Comparison of ENCODE assay signal across 8 cellular contexts in genomic region chr20:2839732-2840137, GRCh38. TPM values are rescaled to one million over a fixed set of nuclear protein-coding genes. Genes with fewer than 3 reads are reported as not detected.
DNase-seq lines count a peak whose midpoint lies in the region; ATAC-seq, FAIRE-seq and TF ChIP-seq lines count a peak whose summit lies in the region.

No MANE protein-coding gene starts in this region.

- no peaks in the 10 kb centered on the region for H3K27me3 Mint-ChIP-seq in activated T-cell treated with anti-CD3 and anti-CD28 coated beads, Interleukin-2, amount 50 U/mL, for 24 hours
- no peaks in the 10 kb centered on the region for H3K27me3 Mint-ChIP-seq in astrocyte (ENCODE audit: low read depth, unreplicated experiment)

- H3K4me1 Mint-ChIP-seq in activated T-cell treated with anti-CD3 and anti-CD28 coated beads, Interleukin-2, amount 50 U/mL, for 24 hours (ENCODE audit: low read depth): peaks cover 34% of the 10 kb centered on the region
- peaks cover 3% of the 10 kb centered on the region for H3K4me1 Mint-ChIP-seq in astrocyte (ENCODE audit: low read depth, unreplicated experiment)

- no peak for TF ChIP-seq POLR2A in thyroid gland (IDR thresholded peaks at IDR 0.05)

- no peak for TF ChIP-seq CTCF in astrocyte (IDR thresholded peaks at IDR 0.05; ENCODE audit: insufficient read depth, low read depth, low read length)
- TF ChIP-seq CTCF in lower lobe of right lung (IDR thresholded peaks at IDR 0.05): no peak
- TF ChIP-seq CTCF in thyroid gland (IDR thresholded peaks at IDR 0.05): no peak
- no peak for TF ChIP-seq CTCF in GM13977 (IDR thresholded peaks at IDR 0.05; ENCODE audit: extremely low read depth, insufficient read depth, missing control alignments)

- peaks cover 54% of the 10 kb centered on the region for H3K36me3 Mint-ChIP-seq in activated T-cell treated with anti-CD3 and anti-CD28 coated beads, Interleukin-2, amount 50 U/mL, for 24 hours (ENCODE audit: low read depth)
- H3K36me3 Mint-ChIP-seq in astrocyte (ENCODE audit: low read depth, unreplicated experiment): peaks cover 30% of the 10 kb centered on the region

- peak overlapping the region; percentile 100 for H2AFZ ChIP-seq in astrocyte (ENCODE audit: low read depth, low read length)

- no peak overlapping the region for H3K9ac ChIP-seq in astrocyte (ENCODE audit: low read length)

- peak overlapping the region; percentile 85 for H3K4me2 ChIP-seq in astrocyte (ENCODE audit: low read length)

- peaks cover 15% of the 10 kb centered on the region for H3K79me2 ChIP-seq in astrocyte (ENCODE audit: insufficient read depth, low read length)

- peak overlapping the region; percentile 91 for H3K27ac Mint-ChIP-seq in activated T-cell treated with anti-CD3 and anti-CD28 coated beads, Interleukin-2, amount 50 U/mL, for 24 hours
- H3K27ac Mint-ChIP-seq in astrocyte (ENCODE audit: unreplicated experiment): peak overlapping the region; percentile 21

- peaks cover 2% of the 10 kb centered on the region for H3K36me3 ChIP-seq in astrocyte (ENCODE audit: insufficient read depth, low read length)
- peaks cover 16% of the 10 kb centered on the region for H3K36me3 ChIP-seq in lower lobe of right lung
- H3K36me3 ChIP-seq in thyroid gland: peaks cover 0 to 8% of the 10 kb centered on the region in 2 donors

- intact Hi-C loops in lower lobe of right lung (cut with DNase I) (no loop called here), thyroid gland (cut with DNase I) (loop anchor here (5.0 to 10.0 kb wide), 2 partner anchors 85 to 147 kb away; partner anchors contain the start of gene EBF4)

- H3K4me1 ChIP-seq in astrocyte (ENCODE audit: insufficient read depth, low read length) (peaks cover 9% of the 10 kb centered on the region), lower lobe of right lung (peaks cover 20% of the 10 kb centered on the region), thyroid gland (peaks cover 17 to 25% of the 10 kb centered on the region in 2 donors)

- peaks cover 3% of the 10 kb centered on the region for H3K9me3 Mint-ChIP-seq in activated T-cell treated with anti-CD3 and anti-CD28 coated beads, Interleukin-2, amount 50 U/mL, for 24 hours
- H3K9me3 Mint-ChIP-seq in astrocyte (ENCODE audit: unreplicated experiment): no peaks in the 10 kb centered on the region

- peaks cover 3% of the 10 kb centered on the region for H4K20me1 ChIP-seq in astrocyte (ENCODE audit: insufficient read depth, low read length)

- ATAC-seq in lower lobe of right lung (no peak), GM18867 (IDR thresholded peaks at IDR 0.05; ENCODE audit: unreplicated experiment) (no peak)

- H3K27me3 ChIP-seq in astrocyte (ENCODE audit: insufficient read depth, low read length) (no peaks in the 10 kb centered on the region), lower lobe of right lung (ENCODE audit: low read depth) (no peaks in the 10 kb centered on the region), thyroid gland (no peaks in the 10 kb centered on the region)

- in situ Hi-C loops in GM13977 (cut with MboI; ENCODE audit: low pct_unique_long_range_greater_than_20kb, low sequenced_read_pairs, unreplicated experiment): no loop called here

- H3K4me3 Mint-ChIP-seq in activated T-cell treated with anti-CD3 and anti-CD28 coated beads, Interleukin-2, amount 50 U/mL, for 24 hours: peak overlapping the region; percentile 71
- H3K4me3 Mint-ChIP-seq in astrocyte (ENCODE audit: unreplicated experiment): peak overlapping the region; percentile 77

- WGBS in thyroid gland, 2 donors: 90 to 96% methylated on average over 9 to 16 of the region's 21 CpGs

- FAIRE-seq in astrocyte (lab: Jason Lieb, UNC): no peak

- no peak overlapping the region for H3K27ac ChIP-seq in astrocyte (ENCODE audit: low read depth, low read length)
- peak overlapping the region; percentile 96 for H3K27ac ChIP-seq in lower lobe of right lung
- H3K27ac ChIP-seq in thyroid gland: peak overlapping the region in 2 of 3 donors; percentile 88 to 92

- peak overlapping the region; percentile 83 for H3K4me3 ChIP-seq in astrocyte (ENCODE audit: insufficient read depth, low read depth, low read length)
- peak overlapping the region; percentile 98 for H3K4me3 ChIP-seq in lower lobe of right lung
- H3K4me3 ChIP-seq in thyroid gland (replicated peaks in 1 of 3): peak overlapping the region; percentile 75 to 100 (median 99)

- H3K9me3 ChIP-seq in astrocyte (ENCODE audit: insufficient read depth, low read depth, low read length) (no peaks in the 10 kb centered on the region), lower lobe of right lung (no peaks in the 10 kb centered on the region), thyroid gland (no peaks in the 10 kb centered on the region)

- no peak for DNase-seq in activated T-cell treated with anti-CD3 and anti-CD28 coated beads, Interleukin-2, amount 50 U/mL, for 24 hours
- DNase-seq in activated T-cell treated with anti-CD3 and anti-CD28 coated beads, Interleukin-2, amount 50 U/mL, for 1 hour: no peak
- DNase-seq in astrocyte (ENCODE audit: low read depth) (no peak), lower lobe of right lung (no peak), thyroid gland (no peak), GM13977 (ENCODE audit: low spot score) (no peak), SW480 (ENCODE audit: low spot score) (no peak)

RNA-seq across cellular contexts. Expression of gene PCED1A, which starts 0.7 kb away (rescaled TPM):
- total RNA-seq in astrocyte (17.2 and 23.5 TPM in 2 replicates), lower lobe of right lung (43.5 TPM), thyroid gland (10 to 100 TPM; 38.0 to 95.9 (median 63.4) TPM)

RNA-seq across cellular contexts. Expression of gene VPS16, which starts 0.8 kb away (rescaled TPM):
- total RNA-seq in astrocyte: 24.9 and 25.1 TPM in 2 replicates
- total RNA-seq in lower lobe of right lung: 35.8 TPM
- 10 to 100 TPM; 26.7 to 44.9 (median 43.4) TPM for total RNA-seq in thyroid gland

RNA-seq across cellular contexts. Expression of gene TMEM239, which starts 23.6 kb away (rescaled TPM):
- total RNA-seq in astrocyte (not detected in 2 replicates), lower lobe of right lung (not detected), thyroid gland (not detected)

RNA-seq across cellular contexts. Expression of gene C20orf141, which starts 24.9 kb away (rescaled TPM):
- not detected in 2 replicates for total RNA-seq in astrocyte
- total RNA-seq in lower lobe of right lung: not detected
- total RNA-seq in thyroid gland: not detected

RNA-seq across cellular contexts. Expression of gene PTPRA, which starts 33.5 kb away (rescaled TPM):
- 50.1 and 54.5 TPM in 2 replicates for total RNA-seq in astrocyte
- total RNA-seq in lower lobe of right lung: 63.3 TPM
- total RNA-seq in thyroid gland: 100 to 1,000 TPM in 2 of 4 donors, 10 to 100 TPM in 2; 73.4 to 110 (median 93.1) TPM
